In genomic region chr14:100979780-100980179, GRCh38 we compare ENCODE assay signal across 21 cellular contexts.
DNase-seq lines count a peak whose midpoint lies in the region; ATAC-seq and TF ChIP-seq lines count a peak whose summit lies in the region.
"Had no signal": no experiment of that assay in that cellular context is flagged by ENCODE, and none has a peak within 500 bp of the region (broad histone marks: within the 10 kb centered on the region; RNA-seq: fewer than 3 reads in every experiment).

No MANE protein-coding gene starts in this region.

- no TSS peak for BruUV-seq in Panc1 (replicated peaks; lab: Mats Ljungman, UMichigan)

- H2AFZ ChIP-seq in osteoblast (ENCODE audit: low read length): no peak overlapping the region
- H2AFZ ChIP-seq in neural progenitor cell (replicated peaks): no peak overlapping the region

- no peak for TF ChIP-seq EP300 in stomach (IDR thresholded peaks at IDR 0.05)

- in situ Hi-C loops in Panc1 (cut with HindIII; ENCODE audit: low pct_unique_long_range_greater_than_20kb, low sequenced_read_pairs): no loop called here

- H3K4me3 ChIP-seq in Panc1 (ENCODE audit: low read depth in 2 of 2, low read length in 2 of 2) (no peak overlapping the region), osteoblast (ENCODE audit: insufficient read depth, low read length) (no peak overlapping the region), neural progenitor cell (no peak overlapping the region), stomach (no peak overlapping the region)
- H3K4me3 ChIP-seq: MG63 had no signal

- intact Hi-C loops in Panc1 (cut with micrococcal nuclease; ENCODE audit: unreplicated experiment): no loop called here
- intact Hi-C loops in stomach (cut with DNase I; ENCODE audit: low total_unique reads): no loop called here

- no peaks in the 10 kb centered on the region for H3K9me3 Mint-ChIP-seq in neural progenitor cell
- H3K9me3 Mint-ChIP-seq: brain, immature natural killer cell, neural crest cell had no signal

- peaks cover 3% of the 10 kb centered on the region; the same call in 1 of the 2 replicates for H3K36me3 ChIP-seq in Panc1 (ENCODE audit: control insufficient read depth, insufficient read depth, low read length)
- peaks cover 46% of the 10 kb centered on the region for H3K36me3 ChIP-seq in osteoblast (ENCODE audit: insufficient read depth, low read length)
- H3K36me3 ChIP-seq in neural progenitor cell: no peaks in the 10 kb centered on the region
- no peaks in the 10 kb centered on the region for H3K36me3 ChIP-seq in stomach
- H3K36me3 ChIP-seq: MG63 had no signal

- no peaks in the 10 kb centered on the region for H3K4me1 ChIP-seq in Panc1 (ENCODE audit: control insufficient read depth, insufficient read depth, low read length)
- H3K4me1 ChIP-seq in osteoblast (ENCODE audit: insufficient read depth, low read length): peaks cover 27% of the 10 kb centered on the region
- no peaks in the 10 kb centered on the region for H3K4me1 ChIP-seq in neural progenitor cell
- no peaks in the 10 kb centered on the region for H3K4me1 ChIP-seq in stomach

- no peak for ATAC-seq in Panc1
- ATAC-seq in SK-N-SH treated with all-trans-retinoic acid at 6 μM for 48 hours: no peak
- ATAC-seq: activated CD8-positive, alpha-beta memory T cell treated with anti-CD3 and anti-CD28 coated beads, Interleukin-2, amount 10 ng/mL, durations not matched to agents 7 days and 5 days had no signal

- no peaks in the 10 kb centered on the region for H3K27me3 Mint-ChIP-seq in neural progenitor cell (ENCODE audit: insufficient read depth, low read depth)

- H3K27me3 ChIP-seq in Panc1 (ENCODE audit: control insufficient read depth, insufficient read depth, low read length): no peaks in the 10 kb centered on the region
- H3K27me3 ChIP-seq in osteoblast (ENCODE audit: insufficient read depth, low read length): no peaks in the 10 kb centered on the region
- peaks cover 4% of the 10 kb centered on the region for H3K27me3 ChIP-seq in neural progenitor cell
- peaks cover 0 to 5% (median 0%) of the 10 kb centered on the region in 3 donors for H3K27me3 ChIP-seq in stomach
- H3K27me3 ChIP-seq: MG63 had no signal

- CTCF ChIA-PET in Panc1 (lab: Charles Lee): no interaction called here

- no peak for TF ChIP-seq POLR2A in stomach (IDR thresholded peaks at IDR 0.05)

- H3K4me1 Mint-ChIP-seq in neural progenitor cell: no peaks in the 10 kb centered on the region
- H3K4me1 Mint-ChIP-seq: activated CD8-positive, alpha-beta memory T cell treated with anti-CD3 and anti-CD28 coated beads, Interleukin-2, amount 10 ng/mL, durations not matched to agents 7 days and 5 days; immature natural killer cell; neural crest cell had no signal

- H3K4me2 ChIP-seq in osteoblast (ENCODE audit: insufficient read depth, low read length): peak overlapping the region; percentile 18
- H3K4me2 ChIP-seq in neural progenitor cell: no peak overlapping the region

- H4K20me1 ChIP-seq in osteoblast (ENCODE audit: insufficient read depth, low read length) (peaks cover 14% of the 10 kb centered on the region), neural progenitor cell (ENCODE audit: low read depth) (no peaks in the 10 kb centered on the region)

- WGBS in stomach, 5 donors: 60 to 77% (median 72%) methylated on average over 3 of the region's 3 CpGs

- no peak overlapping the region for H3K4me3 Mint-ChIP-seq in neural progenitor cell
- H3K4me3 Mint-ChIP-seq: activated CD8-positive, alpha-beta memory T cell treated with anti-CD3 and anti-CD28 coated beads, Interleukin-2, amount 10 ng/mL, durations not matched to agents 7 days and 5 days; brain; immature natural killer cell; neural crest cell had no signal

- H3K9me3 ChIP-seq in Panc1 (ENCODE audit: control insufficient read depth, insufficient read depth, low read depth, low read length) (no peaks in the 10 kb centered on the region), osteoblast (ENCODE audit: low read depth, low read length) (no peaks in the 10 kb centered on the region), neural progenitor cell (ENCODE audit: low read depth) (no peaks in the 10 kb centered on the region), stomach (no peaks in the 10 kb centered on the region)
- H3K9me3 ChIP-seq: MG63 had no signal

- H3K27ac Mint-ChIP-seq in neural progenitor cell: no peak overlapping the region
- H3K27ac Mint-ChIP-seq: activated CD8-positive, alpha-beta memory T cell treated with anti-CD3 and anti-CD28 coated beads, Interleukin-2, amount 10 ng/mL, durations not matched to agents 7 days and 5 days; brain; immature natural killer cell had no signal

- POLR2A ChIA-PET in Panc1 (lab: Charles Lee): no interaction called here

- H3K79me2 ChIP-seq in osteoblast (ENCODE audit: insufficient read depth, low read length): peaks cover 4% of the 10 kb centered on the region
- no peaks in the 10 kb centered on the region for H3K79me2 ChIP-seq in neural progenitor cell (ENCODE audit: low read depth)

- DNase-seq in Daoy (ENCODE audit: low read depth) (peak; percentile 33), Panc1 (ENCODE audit: low read depth, low spot score) (peak; percentile 17), dedifferentiated amniotic fluid mesenchymal stem cell (ENCODE audit: extremely low spot score) (peak; percentile 27), osteoblast (ENCODE audit: insufficient read length, low spot score, missing footprints) (no peak), neural progenitor cell (ENCODE audit: low spot score) (no peak), ecto neural progenitor cell (ENCODE audit: low spot score) (no peak), stomach (no peak)
- DNase-seq: activated CD4-positive, CD25-positive, alpha-beta regulatory T cell; activated CD8-positive, alpha-beta memory T cell treated with anti-CD3 and anti-CD28 coated beads, Interleukin-2, amount 10 ng/mL, durations not matched to agents 7 days and 5 days; activated naive CD4-positive, alpha-beta T cell; C1 segment of cervical spinal cord; GOT3; immature natural killer cell; MG63; NCI-H187 treated with DMSO at 0.1 percent for 48 hours; NCI-H526 treated with DMSO at 0.1 percent for 48 hours; retina; substantia nigra had no signal

- H3K27ac ChIP-seq in Panc1 (ENCODE audit: low read length): no peak overlapping the region
- peak overlapping the region; percentile 32 for H3K27ac ChIP-seq in osteoblast (ENCODE audit: low read depth, low read length)
- no peak overlapping the region for H3K27ac ChIP-seq in neural progenitor cell
- no peak overlapping the region for H3K27ac ChIP-seq in stomach

- H3K9ac ChIP-seq in neural progenitor cell: no peak overlapping the region

- H3F3A ChIP-seq in neural progenitor cell (ENCODE audit: low read depth): no peaks in the 10 kb centered on the region

- TF ChIP-seq CTCF in Panc1 (IDR thresholded peaks at IDR 0.05): no peak
- no peak for TF ChIP-seq CTCF in osteoblast (IDR thresholded peaks at IDR 0.05; ENCODE audit: extremely low read depth, low read depth, low read length)
- TF ChIP-seq CTCF in neural progenitor cell (IDR thresholded peaks at IDR 0.05): no peak
- TF ChIP-seq CTCF in stomach (IDR thresholded peaks at IDR 0.05): no peak

- H3K36me3 Mint-ChIP-seq in neural progenitor cell: no peaks in the 10 kb centered on the region
- H3K36me3 Mint-ChIP-seq: activated CD8-positive, alpha-beta memory T cell treated with anti-CD3 and anti-CD28 coated beads, Interleukin-2, amount 10 ng/mL, durations not matched to agents 7 days and 5 days; brain; immature natural killer cell had no signal

TF ChIP-seq in SK-N-SH treated with all-trans-retinoic acid at 6 μM for 48 hours, 23 proteins besides CTCF, POLR2A, EP300 and RAD21:
- TF ChIP-seq, protein P1, sequence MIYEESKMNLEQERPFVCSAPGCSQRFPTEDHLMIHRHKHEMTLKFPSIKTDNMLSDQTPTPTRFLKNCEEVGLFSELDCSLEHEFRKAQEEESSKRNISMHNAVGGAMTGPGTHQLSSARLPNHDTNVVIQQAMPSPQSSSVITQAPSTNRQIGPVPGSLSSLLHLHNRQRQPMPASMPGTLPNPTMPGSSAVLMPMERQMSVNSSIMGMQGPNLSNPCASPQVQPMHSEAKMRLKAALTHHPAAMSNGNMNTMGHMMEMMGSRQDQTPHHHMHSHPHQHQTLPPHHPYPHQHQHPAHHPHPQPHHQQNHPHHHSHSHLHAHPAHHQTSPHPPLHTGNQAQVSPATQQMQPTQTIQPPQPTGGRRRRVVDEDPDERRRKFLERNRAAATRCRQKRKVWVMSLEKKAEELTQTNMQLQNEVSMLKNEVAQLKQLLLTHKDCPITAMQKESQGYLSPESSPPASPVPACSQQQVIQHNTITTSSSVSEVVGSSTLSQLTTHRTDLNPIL (CRISPR knock-in tag; IDR thresholded peaks at IDR 0.05; ENCODE audit: low read depth): no peak
- TF ChIP-seq, protein P2, sequence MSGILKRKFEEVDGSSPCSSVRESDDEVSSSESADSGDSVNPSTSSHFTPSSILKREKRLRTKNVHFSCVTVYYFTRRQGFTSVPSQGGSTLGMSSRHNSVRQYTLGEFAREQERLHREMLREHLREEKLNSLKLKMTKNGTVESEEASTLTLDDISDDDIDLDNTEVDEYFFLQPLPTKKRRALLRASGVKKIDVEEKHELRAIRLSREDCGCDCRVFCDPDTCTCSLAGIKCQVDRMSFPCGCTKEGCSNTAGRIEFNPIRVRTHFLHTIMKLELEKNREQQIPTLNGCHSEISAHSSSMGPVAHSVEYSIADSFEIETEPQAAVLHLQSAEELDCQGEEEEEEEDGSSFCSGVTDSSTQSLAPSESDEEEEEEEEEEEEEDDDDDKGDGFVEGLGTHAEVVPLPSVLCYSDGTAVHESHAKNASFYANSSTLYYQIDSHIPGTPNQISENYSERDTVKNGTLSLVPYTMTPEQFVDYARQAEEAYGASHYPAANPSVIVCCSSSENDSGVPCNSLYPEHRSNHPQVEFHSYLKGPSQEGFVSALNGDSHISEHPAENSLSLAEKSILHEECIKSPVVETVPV (CRISPR knock-in tag; IDR thresholded peaks at IDR 0.05): no peak
- TF ChIP-seq POU6F1 (CRISPR knock-in tag; IDR thresholded peaks at IDR 0.05; ENCODE audit: borderline replicate concordance, low read depth) (no peak), RARB (CRISPR knock-in tag; IDR thresholded peaks at IDR 0.05) (no peak), ZC3H10 (CRISPR knock-in tag; IDR thresholded peaks at IDR 0.05) (no peak)

Comparison
In these comparisons a context has a peak if more than half of its experiments do, and no peak if none do; other contexts are left out.
1. DNase-seq: peak in Daoy (single experiment), Panc1 (single experiment) and dedifferentiated amniotic fluid mesenchymal stem cell (single experiment); none in osteoblast (single experiment), neural progenitor cell (single experiment), ecto neural progenitor cell (single experiment) and stomach (single experiment).